Comparison of ENCODE assay signal across 1 cellular context in the genomic region with DNA sequence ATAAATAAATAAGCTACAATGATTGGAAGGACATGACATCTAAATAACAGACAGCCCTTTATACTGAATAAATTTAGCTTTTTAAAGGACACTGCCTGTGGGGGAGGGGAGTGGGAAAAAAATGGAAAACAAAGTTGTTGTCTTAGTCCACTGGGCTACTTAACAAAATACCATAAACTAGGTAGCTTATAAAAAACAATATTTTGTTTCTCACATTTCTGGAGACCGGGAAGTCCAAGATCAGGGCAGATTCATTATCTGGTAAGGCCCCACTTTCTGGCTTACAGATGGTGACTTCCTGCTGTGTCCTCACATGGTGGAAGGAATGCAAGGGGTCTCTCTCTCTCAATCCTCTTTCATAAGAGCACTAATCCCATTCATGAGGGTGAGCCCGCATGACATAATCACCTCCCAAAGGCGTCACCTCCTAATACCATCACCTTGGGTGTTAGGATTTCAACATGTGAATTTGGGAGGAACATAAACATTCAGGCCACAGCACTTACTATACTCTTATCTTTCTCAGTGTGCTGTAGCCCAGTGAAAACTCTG.
TF ChIP-seq lines count a peak whose summit lies in the region.

No MANE protein-coding gene starts in this region.

TF ChIP-seq in H1, 55 proteins besides CTCF, POLR2A, EP300 and RAD21 (continued from another document):
- TF ChIP-seq TCF12 (IDR thresholded peaks at IDR 0.05; ENCODE audit: low read depth, low read length) = 0 out of 2 replicates have a peak, but pooled peaks have one; percentile 43
- TF ChIP-seq, protein P1, sequence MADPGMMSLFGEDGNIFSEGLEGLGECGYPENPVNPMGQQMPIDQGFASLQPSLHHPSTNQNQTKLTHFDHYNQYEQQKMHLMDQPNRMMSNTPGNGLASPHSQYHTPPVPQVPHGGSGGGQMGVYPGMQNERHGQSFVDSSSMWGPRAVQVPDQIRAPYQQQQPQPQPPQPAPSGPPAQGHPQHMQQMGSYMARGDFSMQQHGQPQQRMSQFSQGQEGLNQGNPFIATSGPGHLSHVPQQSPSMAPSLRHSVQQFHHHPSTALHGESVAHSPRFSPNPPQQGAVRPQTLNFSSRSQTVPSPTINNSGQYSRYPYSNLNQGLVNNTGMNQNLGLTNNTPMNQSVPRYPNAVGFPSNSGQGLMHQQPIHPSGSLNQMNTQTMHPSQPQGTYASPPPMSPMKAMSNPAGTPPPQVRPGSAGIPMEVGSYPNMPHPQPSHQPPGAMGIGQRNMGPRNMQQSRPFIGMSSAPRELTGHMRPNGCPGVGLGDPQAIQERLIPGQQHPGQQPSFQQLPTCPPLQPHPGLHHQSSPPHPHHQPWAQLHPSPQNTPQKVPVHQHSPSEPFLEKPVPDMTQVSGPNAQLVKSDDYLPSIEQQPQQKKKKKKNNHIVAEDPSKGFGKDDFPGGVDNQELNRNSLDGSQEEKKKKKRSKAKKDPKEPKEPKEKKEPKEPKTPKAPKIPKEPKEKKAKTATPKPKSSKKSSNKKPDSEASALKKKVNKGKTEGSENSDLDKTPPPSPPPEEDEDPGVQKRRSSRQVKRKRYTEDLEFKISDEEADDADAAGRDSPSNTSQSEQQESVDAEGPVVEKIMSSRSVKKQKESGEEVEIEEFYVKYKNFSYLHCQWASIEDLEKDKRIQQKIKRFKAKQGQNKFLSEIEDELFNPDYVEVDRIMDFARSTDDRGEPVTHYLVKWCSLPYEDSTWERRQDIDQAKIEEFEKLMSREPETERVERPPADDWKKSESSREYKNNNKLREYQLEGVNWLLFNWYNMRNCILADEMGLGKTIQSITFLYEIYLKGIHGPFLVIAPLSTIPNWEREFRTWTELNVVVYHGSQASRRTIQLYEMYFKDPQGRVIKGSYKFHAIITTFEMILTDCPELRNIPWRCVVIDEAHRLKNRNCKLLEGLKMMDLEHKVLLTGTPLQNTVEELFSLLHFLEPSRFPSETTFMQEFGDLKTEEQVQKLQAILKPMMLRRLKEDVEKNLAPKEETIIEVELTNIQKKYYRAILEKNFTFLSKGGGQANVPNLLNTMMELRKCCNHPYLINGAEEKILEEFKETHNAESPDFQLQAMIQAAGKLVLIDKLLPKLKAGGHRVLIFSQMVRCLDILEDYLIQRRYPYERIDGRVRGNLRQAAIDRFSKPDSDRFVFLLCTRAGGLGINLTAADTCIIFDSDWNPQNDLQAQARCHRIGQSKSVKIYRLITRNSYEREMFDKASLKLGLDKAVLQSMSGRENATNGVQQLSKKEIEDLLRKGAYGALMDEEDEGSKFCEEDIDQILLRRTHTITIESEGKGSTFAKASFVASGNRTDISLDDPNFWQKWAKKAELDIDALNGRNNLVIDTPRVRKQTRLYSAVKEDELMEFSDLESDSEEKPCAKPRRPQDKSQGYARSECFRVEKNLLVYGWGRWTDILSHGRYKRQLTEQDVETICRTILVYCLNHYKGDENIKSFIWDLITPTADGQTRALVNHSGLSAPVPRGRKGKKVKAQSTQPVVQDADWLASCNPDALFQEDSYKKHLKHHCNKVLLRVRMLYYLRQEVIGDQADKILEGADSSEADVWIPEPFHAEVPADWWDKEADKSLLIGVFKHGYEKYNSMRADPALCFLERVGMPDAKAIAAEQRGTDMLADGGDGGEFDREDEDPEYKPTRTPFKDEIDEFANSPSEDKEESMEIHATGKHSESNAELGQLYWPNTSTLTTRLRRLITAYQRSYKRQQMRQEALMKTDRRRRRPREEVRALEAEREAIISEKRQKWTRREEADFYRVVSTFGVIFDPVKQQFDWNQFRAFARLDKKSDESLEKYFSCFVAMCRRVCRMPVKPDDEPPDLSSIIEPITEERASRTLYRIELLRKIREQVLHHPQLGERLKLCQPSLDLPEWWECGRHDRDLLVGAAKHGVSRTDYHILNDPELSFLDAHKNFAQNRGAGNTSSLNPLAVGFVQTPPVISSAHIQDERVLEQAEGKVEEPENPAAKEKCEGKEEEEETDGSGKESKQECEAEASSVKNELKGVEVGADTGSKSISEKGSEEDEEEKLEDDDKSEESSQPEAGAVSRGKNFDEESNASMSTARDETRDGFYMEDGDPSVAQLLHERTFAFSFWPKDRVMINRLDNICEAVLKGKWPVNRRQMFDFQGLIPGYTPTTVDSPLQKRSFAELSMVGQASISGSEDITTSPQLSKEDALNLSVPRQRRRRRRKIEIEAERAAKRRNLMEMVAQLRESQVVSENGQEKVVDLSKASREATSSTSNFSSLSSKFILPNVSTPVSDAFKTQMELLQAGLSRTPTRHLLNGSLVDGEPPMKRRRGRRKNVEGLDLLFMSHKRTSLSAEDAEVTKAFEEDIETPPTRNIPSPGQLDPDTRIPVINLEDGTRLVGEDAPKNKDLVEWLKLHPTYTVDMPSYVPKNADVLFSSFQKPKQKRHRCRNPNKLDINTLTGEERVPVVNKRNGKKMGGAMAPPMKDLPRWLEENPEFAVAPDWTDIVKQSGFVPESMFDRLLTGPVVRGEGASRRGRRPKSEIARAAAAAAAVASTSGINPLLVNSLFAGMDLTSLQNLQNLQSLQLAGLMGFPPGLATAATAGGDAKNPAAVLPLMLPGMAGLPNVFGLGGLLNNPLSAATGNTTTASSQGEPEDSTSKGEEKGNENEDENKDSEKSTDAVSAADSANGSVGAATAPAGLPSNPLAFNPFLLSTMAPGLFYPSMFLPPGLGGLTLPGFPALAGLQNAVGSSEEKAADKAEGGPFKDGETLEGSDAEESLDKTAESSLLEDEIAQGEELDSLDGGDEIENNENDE (IDR thresholded peaks at IDR 0.05; ENCODE audit: insufficient replicate concordance, low read length) = no peak
- TF ChIP-seq JUND (IDR thresholded peaks at IDR 0.05; ENCODE audit: low read length) = 0 out of 2 replicates have a peak, but pooled peaks have one; percentile 33
- peak; percentile 55 for TF ChIP-seq TEAD4 (IDR thresholded peaks at IDR 0.05; ENCODE audit: low read depth, low read length)
- TF ChIP-seq CREB1 (IDR thresholded peaks at IDR 0.05) = no peak
- TF ChIP-seq ASH2L (IDR thresholded peaks at IDR 0.05; ENCODE audit: low read length) = peak; percentile 20
- TF ChIP-seq CEBPB (IDR thresholded peaks at IDR 0.05; ENCODE audit: low read depth, low read length) = 0 out of 2 replicates have a peak, but pooled peaks have one; percentile 34
TF ChIP-seq in H1: peak in this region for 5.
